11 cellular contexts compared by ENCODE assay signal in genomic region chr11:96279421-96280290, GRCh38.
DNase-seq lines count a peak whose midpoint lies in the region; ATAC-seq, FAIRE-seq and TF ChIP-seq lines count a peak whose summit lies in the region.
"Had no signal": no experiment of that assay in that cellular context is flagged by ENCODE, and none has a peak within 500 bp of the region (broad histone marks: within the 10 kb centered on the region; RNA-seq: fewer than 3 reads in every experiment).

No MANE protein-coding gene starts in this region.

- H3K27me3 ChIP-seq in left lung (no peaks in the 10 kb centered on the region), small intestine (ENCODE audit: control insufficient read depth in 2 of 2, insufficient read depth in 2 of 2, low read length in 2 of 2) (no peaks in the 10 kb centered on the region)
- H3K27me3 ChIP-seq: BE2C had no signal

- H3K27ac Mint-ChIP-seq in activated T-helper 17 cell treated with anti-CD3 and anti-CD28 coated beads, Interleukin-2, amount 50 U/mL, for 72 hours, result no peak overlapping the region

- H3K36me3 ChIP-seq in left lung (no peaks in the 10 kb centered on the region), small intestine (ENCODE audit: control insufficient read depth in 2 of 2, insufficient read depth in 2 of 2, low read length in 2 of 2) (no peaks in the 10 kb centered on the region)
- H3K36me3 ChIP-seq: BE2C had no signal

- FAIRE-seq in small intestine (lab: Jason Lieb, UNC), result no peak

- DNase-seq in AG10803 (ENCODE audit: low read depth) (peak; percentile 32), left lung (no peak), small intestine (no peak), cortex of kidney (lab: John Stamatoyannopoulos, UW) (no peak)
- DNase-seq: BE2C, NCI-H1694 had no signal

- H3K4me3 ChIP-seq in AG10803 (ENCODE audit: low read length) (no peak overlapping the region), left lung (no peak overlapping the region), small intestine (ENCODE audit: low read depth in 1 of 2, low read length in 2 of 2) (no peak overlapping the region)
- H3K4me3 ChIP-seq: lung had no signal

- H3K9me3 ChIP-seq in left lung (no peaks in the 10 kb centered on the region), small intestine (ENCODE audit: control insufficient read depth, low read depth) (no peaks in the 10 kb centered on the region)
- H3K9me3 ChIP-seq: BE2C had no signal

- no peaks in the 10 kb centered on the region for H3K27me3 Mint-ChIP-seq in activated T-helper 17 cell treated with anti-CD3 and anti-CD28 coated beads, Interleukin-2, amount 50 U/mL, for 72 hours

- H3K27ac ChIP-seq in left lung (no peak overlapping the region), small intestine (ENCODE audit: low read depth in 1 of 2, low read length in 1 of 2) (no peak overlapping the region)

- TF ChIP-seq CTCF in AG10803 (conservative IDR thresholded peaks at IDR 0.05; ENCODE audit: low read length) (no peak), left lung (IDR thresholded peaks at IDR 0.05) (no peak)

- H3K9me3 Mint-ChIP-seq in activated T-helper 17 cell treated with anti-CD3 and anti-CD28 coated beads, Interleukin-2, amount 50 U/mL, for 72 hours, result no peaks in the 10 kb centered on the region

- intact Hi-C loops in left lung (cut with DNase I), result no loop called here

- H3K36me3 Mint-ChIP-seq in activated T-helper 17 cell treated with anti-CD3 and anti-CD28 coated beads, Interleukin-2, amount 50 U/mL, for 72 hours (ENCODE audit: low read depth), result peaks cover 26% of the 10 kb centered on the region

- H3K4me3 Mint-ChIP-seq in activated T-helper 17 cell treated with anti-CD3 and anti-CD28 coated beads, Interleukin-2, amount 50 U/mL, for 72 hours, result peak overlapping the region; percentile 7

- peaks cover 35% of the 10 kb centered on the region for H3K4me1 Mint-ChIP-seq in activated T-helper 17 cell treated with anti-CD3 and anti-CD28 coated beads, Interleukin-2, amount 50 U/mL, for 72 hours

- peaks cover 0 to 26% of the 10 kb centered on the region in 2 donors for H3K4me1 ChIP-seq in left lung
- H3K4me1 ChIP-seq in small intestine (ENCODE audit: control insufficient read depth in 2 of 2, insufficient read depth in 1 of 2, low read depth in 1 of 2, low read length in 1 of 2), result peaks cover 0 to 9% of the 10 kb centered on the region in 2 donors

- ATAC-seq in HG02610 (IDR thresholded peaks at IDR 0.05; ENCODE audit: unreplicated experiment), result peak; percentile 38
- ATAC-seq in activated T-helper 17 cell treated with anti-CD3 and anti-CD28 coated beads, Interleukin-2, amount 50 U/mL, for 72 hours (replicated peaks), result peak; percentile 94
- ATAC-seq in left lung, result peak; percentile 87
- no peak for ATAC-seq in HG03521 (IDR thresholded peaks at IDR 0.05; ENCODE audit: unreplicated experiment)
- ATAC-seq in GM18907 (IDR thresholded peaks at IDR 0.05; ENCODE audit: unreplicated experiment), result no peak

Comparison
In these comparisons a context has a peak if more than half of its experiments do, and no peak if none do; other contexts are left out.
1. ATAC-seq: peak in HG02610 (single experiment), activated T-helper 17 cell treated with anti-CD3 and anti-CD28 coated beads, Interleukin-2, amount 50 U/mL, for 72 hours (single experiment) and left lung (single experiment); none in HG03521 (single experiment) and GM18907 (single experiment).